ENCODE assay signal across 16 cellular contexts in genomic region chr5:85334-85995, GRCh38. TPM values are rescaled to one million over a fixed set of nuclear protein-coding genes. Genes with fewer than 3 reads are reported as not detected.
DNase-seq lines count a peak whose midpoint lies in the region; ATAC-seq and TF ChIP-seq lines count a peak whose summit lies in the region.
"Had no signal": no experiment of that assay in that cellular context is flagged by ENCODE, and none has a peak within 500 bp of the region (broad histone marks: within the 10 kb centered on the region; RNA-seq: fewer than 3 reads in every experiment).

No MANE protein-coding gene starts in this region.

- H3K4me3 ChIP-seq in BLaER1: no peak overlapping the region
- no peak overlapping the region for H3K4me3 ChIP-seq in lung
- H3K4me3 ChIP-seq: PC-9 had no signal

- no TSS peak for BruUV-seq in Calu3 (replicated peaks; lab: Mats Ljungman, UMichigan)

- peaks cover 31% of the 10 kb centered on the region for H3K4me1 ChIP-seq in BLaER1
- H3K4me1 ChIP-seq in lung (ENCODE audit: control insufficient read depth in 2 of 2, insufficient read depth in 2 of 2, low read length in 2 of 2): peaks cover 0 to 5% of the 10 kb centered on the region in 2 donors

- 86 to 87% methylated on average over 16 to 22 of the region's 22 CpGs for WGBS in lung, 2 donors

- peak overlapping the region; percentile 27 for H3K4me2 ChIP-seq in BLaER1
- H3K4me2 ChIP-seq: PC-9 had no signal

- H3K36me3 Mint-ChIP-seq in Calu3 (ENCODE audit: insufficient read depth, unreplicated experiment): peaks cover 11% of the 10 kb centered on the region

- H3K27me3 ChIP-seq in BLaER1: no peaks in the 10 kb centered on the region
- no peaks in the 10 kb centered on the region for H3K27me3 ChIP-seq in lung (ENCODE audit: control insufficient read depth, insufficient read depth)

- H3K27ac ChIP-seq in BLaER1 (no peak overlapping the region), lung (ENCODE audit: low read depth in 1 of 2, low read length in 1 of 2) (no peak overlapping the region)
- H3K27ac ChIP-seq: PC-9 had no signal

- TF ChIP-seq CTCF in Calu3 (IDR thresholded peaks at IDR 0.05; ENCODE audit: unreplicated experiment) (no peak), lung (IDR thresholded peaks at IDR 0.05; ENCODE audit: control extremely low read depth, extremely low read depth) (no peak)

- H3K27ac Mint-ChIP-seq in Calu3 (ENCODE audit: unreplicated experiment): peak overlapping the region; percentile 5
- H3K27ac Mint-ChIP-seq: CD4-positive, alpha-beta T cell; T-helper 1 cell treated with Interleukin-12 subunit alpha and Interleukin-12 subunit beta and Interleukin-4 antibody, amounts not matched to agents 30 μg/mL and 1 μg/mL, for 36 hours had no signal

- H4K20me1 ChIP-seq in BLaER1: no peaks in the 10 kb centered on the region

- H3K9me3 Mint-ChIP-seq in Calu3 (ENCODE audit: low read depth, unreplicated experiment): no peaks in the 10 kb centered on the region
- H3K9me3 Mint-ChIP-seq: CD4-positive, alpha-beta T cell had no signal

- H3K4me3 Mint-ChIP-seq in Calu3 (ENCODE audit: low read depth, unreplicated experiment): no peak overlapping the region
- H3K4me3 Mint-ChIP-seq: CD4-positive, alpha-beta T cell; T-helper 1 cell treated with Interleukin-12 subunit alpha and Interleukin-12 subunit beta and Interleukin-4 antibody, amounts not matched to agents 30 μg/mL and 1 μg/mL, for 36 hours had no signal

- H3K36me3 ChIP-seq in BLaER1 (no peaks in the 10 kb centered on the region), lung (ENCODE audit: control insufficient read depth in 2 of 2, insufficient read depth in 2 of 2, low read length in 2 of 2) (no peaks in the 10 kb centered on the region)

- no peak for DNase-seq in Calu3
- DNase-seq in RPMI8226: peak; percentile 54
- peak; percentile 16 for DNase-seq in lung (ENCODE audit: low spot score)
- no peak for DNase-seq in DMS153 treated with DMSO at 0.1 percent for 48 hours (lab: John Stamatoyannopoulos, UW; ENCODE audit: unreplicated experiment)
- no peak for DNase-seq in NCI-H446 (lab: John Stamatoyannopoulos, UW)
- DNase-seq: AML-193; CD4-positive, alpha-beta T cell; DMS 273 treated with DMSO at 0.1 percent for 48 hours; NCI-H524 treated with DMSO at 0.1 percent for 48 hours; PC-9 had no signal

- intact Hi-C loops in Calu3 (cut with micrococcal nuclease; ENCODE audit: unreplicated experiment): no loop called here

- no peaks in the 10 kb centered on the region for H3K9me3 ChIP-seq in BLaER1
- no peaks in the 10 kb centered on the region for H3K9me3 ChIP-seq in lung (ENCODE audit: control insufficient read depth in 2 of 2, insufficient read depth in 1 of 2, low read length in 1 of 2)

- H3K27me3 Mint-ChIP-seq in Calu3 (ENCODE audit: unreplicated experiment): peaks cover 72% of the 10 kb centered on the region

- peaks cover 29% of the 10 kb centered on the region for H3K4me1 Mint-ChIP-seq in Calu3 (ENCODE audit: low read depth, unreplicated experiment)

- CTCF ChIA-PET in Calu3 (lab: Charles Lee): no interaction called here

- H3K9ac ChIP-seq in BLaER1: no peak overlapping the region

- ATAC-seq in lung (ENCODE audit: insufficient read depth, low FRiP score): no peak
- no peak for ATAC-seq in HG03571 (IDR thresholded peaks at IDR 0.05; ENCODE audit: unreplicated experiment)
- ATAC-seq: Right ventricle myocardium inferior, SK-N-SH treated with all-trans-retinoic acid at 6 μM for 48 hours had no signal

RNA-seq across cellular contexts. Expression of gene PLEKHG4B, which starts 6.5 kb away (rescaled TPM):
- total RNA-seq in Calu3 (2022): 1.5 and 1.7 TPM in 2 replicates
- total RNA-seq in lung: 1 to 10 TPM; 4.0 to 4.7 TPM
- polyA plus RNA-seq in lung: 1 to 10 TPM in 1 of 2 donors, under 1 TPM in 1; 0.24 to 1.9 TPM
- total RNA-seq: HT-29, PC-9, Right ventricle myocardium inferior had no signal

Comparison
In these comparisons a context has a peak if more than half of its experiments do, and no peak if none do; other contexts are left out.
1. DNase-seq: peak in RPMI8226 (single experiment) and lung (single experiment); none in Calu3 (single experiment), DMS153 treated with DMSO at 0.1 percent for 48 hours (single experiment) and NCI-H446 (0 of 2).